In the genomic region with DNA sequence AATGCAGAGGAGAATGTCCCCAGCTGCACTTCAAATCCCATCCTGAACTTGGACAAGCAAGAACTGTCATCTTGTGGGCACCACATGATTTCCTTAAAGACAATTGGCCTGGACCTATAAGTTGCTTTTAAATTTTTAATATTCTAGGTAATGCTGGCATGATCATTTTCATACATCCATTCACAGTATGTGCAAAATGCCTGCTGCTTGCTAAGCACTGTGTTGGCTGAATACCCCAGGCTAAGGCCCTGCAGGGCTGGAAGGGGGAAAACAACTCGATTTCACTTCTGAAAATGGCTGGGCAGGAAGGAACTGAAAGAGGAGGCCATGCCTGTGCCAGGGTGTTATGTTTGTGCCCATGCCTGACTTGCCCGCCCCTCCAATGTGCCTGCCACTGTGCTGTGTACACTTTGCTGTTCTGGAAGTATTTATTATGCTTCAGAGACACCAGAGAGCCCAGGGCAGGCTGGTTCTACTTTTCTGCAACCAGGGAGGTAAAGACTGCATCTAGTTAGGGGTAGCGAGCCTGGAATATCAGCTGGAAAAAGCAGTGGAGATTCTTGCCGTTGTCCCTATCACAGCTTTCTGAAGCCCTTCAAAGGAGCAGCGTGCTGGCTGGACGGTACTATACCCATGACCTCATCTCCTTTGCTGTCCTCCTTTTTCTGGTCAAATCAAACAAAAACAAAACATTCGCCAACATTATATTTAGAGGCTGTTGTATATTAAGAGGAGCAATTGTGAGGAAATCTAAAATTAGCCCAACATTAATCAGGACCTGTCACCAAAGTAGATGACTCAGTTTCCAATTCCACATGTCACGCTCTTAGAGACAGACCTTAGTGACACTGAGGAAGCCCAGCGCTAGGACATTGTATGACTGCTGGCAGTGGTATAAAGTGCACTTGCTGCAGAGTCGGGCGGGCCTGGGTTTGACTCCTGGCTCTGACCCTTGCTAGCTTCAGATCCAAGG, we compare ENCODE assay signal across 20 cellular contexts.
DNase-seq lines count a peak whose midpoint lies in the region; ATAC-seq and TF ChIP-seq lines count a peak whose summit lies in the region.
"Had no signal": no experiment of that assay in that cellular context is flagged by ENCODE, and none has a peak within 500 bp of the region (broad histone marks: within the 10 kb centered on the region; RNA-seq: fewer than 3 reads in every experiment).

No MANE protein-coding gene starts in this region.

- no peaks in the 10 kb centered on the region for H3K36me3 ChIP-seq in ascending aorta
- H3K36me3 ChIP-seq in cardiac muscle cell: no peaks in the 10 kb centered on the region
- H3K36me3 ChIP-seq in thoracic aorta: no peaks in the 10 kb centered on the region
- H3K36me3 ChIP-seq in body of pancreas (replicated peaks in 1 of 2; ENCODE audit: insufficient read depth in 1 of 2, low read depth in 2 of 2): no peaks in the 10 kb centered on the region
- H3K36me3 ChIP-seq: pancreas had no signal

- H3K4me3 ChIP-seq in ascending aorta (no peak overlapping the region), cardiac muscle cell (no peak overlapping the region), thoracic aorta (no peak overlapping the region), body of pancreas (no peak overlapping the region)
- H3K4me3 ChIP-seq: dorsolateral prefrontal cortex, K562, pancreas had no signal

- 70 to 74% methylated on average over 11 of the region's 11 CpGs for WGBS in body of pancreas, 2 donors

- no peak for TF ChIP-seq POLR2A in body of pancreas (IDR thresholded peaks at IDR 0.05)

- TF ChIP-seq CTCF in ascending aorta (IDR thresholded peaks at IDR 0.05): no peak
- no peak for TF ChIP-seq CTCF in cardiac muscle cell (IDR thresholded peaks at IDR 0.05; ENCODE audit: low read depth, low read length)
- TF ChIP-seq CTCF in thoracic aorta (IDR thresholded peaks at IDR 0.05): no peak
- TF ChIP-seq CTCF in body of pancreas (IDR thresholded peaks at IDR 0.05): no peak

- intact Hi-C loops in ascending aorta (cut with DNase I) (loop anchor here (5.0 kb wide), 1 partner anchor 107 kb away; no protein-coding TSS in a partner anchor), body of pancreas (cut with DNase I) (no loop called here)

- peak; percentile 73 for ATAC-seq in thoracic aorta (ENCODE audit: insufficient number of reproducible peaks, low FRiP score, low read depth)
- no peak for ATAC-seq in HG03039 (IDR thresholded peaks at IDR 0.05; ENCODE audit: unreplicated experiment)
- no peak for ATAC-seq in HG03354 (IDR thresholded peaks at IDR 0.05; ENCODE audit: poor library complexity, severe bottlenecking, unreplicated experiment)
- ATAC-seq in body of pancreas: no peak

- H3K27me3 ChIP-seq in ascending aorta: no peaks in the 10 kb centered on the region
- H3K27me3 ChIP-seq in cardiac muscle cell: no peaks in the 10 kb centered on the region
- H3K27me3 ChIP-seq in thoracic aorta (replicated peaks; ENCODE audit: insufficient read depth): no peaks in the 10 kb centered on the region
- no peaks in the 10 kb centered on the region for H3K27me3 ChIP-seq in body of pancreas
- H3K27me3 ChIP-seq: dorsolateral prefrontal cortex, pancreas had no signal

- peaks cover 5 to 22% of the 10 kb centered on the region in 2 donors for H3K4me1 ChIP-seq in ascending aorta
- H3K4me1 ChIP-seq in cardiac muscle cell (ENCODE audit: low read depth): peaks cover 30% of the 10 kb centered on the region
- peaks cover 9 to 47% of the 10 kb centered on the region in 2 donors for H3K4me1 ChIP-seq in thoracic aorta (ENCODE audit: control insufficient read depth in 1 of 2, low read depth in 2 of 2)
- H3K4me1 ChIP-seq in body of pancreas: no peaks in the 10 kb centered on the region
- H3K4me1 ChIP-seq: pancreas had no signal

- H3K9me3 ChIP-seq in ascending aorta (no peaks in the 10 kb centered on the region), cardiac muscle cell (ENCODE audit: low read depth) (no peaks in the 10 kb centered on the region), thoracic aorta (no peaks in the 10 kb centered on the region), body of pancreas (no peaks in the 10 kb centered on the region)
- H3K9me3 ChIP-seq: pancreas had no signal

- DNase-seq in ascending aorta (ENCODE audit: low spot score in 2 of 2) (no peak), cardiac muscle cell (ENCODE audit: low read depth in 1 of 2, low spot score in 1 of 2) (peak in 1 of 2 donors; percentile 8), lung microvascular endothelial cell (ENCODE audit: low read depth in 2 of 2) (peak; percentile 21 to 58), thoracic aorta (ENCODE audit: low spot score) (no peak), activated gamma-delta T cell (lab: John Stamatoyannopoulos, UW) (no peak), body of pancreas (no peak)
- DNase-seq: activated CD4-positive, alpha-beta T cell treated with anti-CD3 and anti-CD28 coated beads, Interleukin-2, amount 50 U/mL, for 4 hours; CD4-positive, alpha-beta T cell; DMS153; dorsolateral prefrontal cortex; foreskin fibroblast; naive B cell; NCI-H146; NCI-H2171 treated with DMSO at 0.1 percent for 48 hours; T-helper 9 cell had no signal

- peak overlapping the region; percentile 7 to 53 for H3K27ac ChIP-seq in ascending aorta
- peak overlapping the region; percentile 91 for H3K27ac ChIP-seq in cardiac muscle cell
- H3K27ac ChIP-seq in thoracic aorta: peak overlapping the region; percentile 3 to 66
- H3K27ac ChIP-seq in body of pancreas: no peak overlapping the region
- H3K27ac ChIP-seq: dorsolateral prefrontal cortex, epithelial cell of prostate, pancreas had no signal

Comparison
In these comparisons a context has a peak if more than half of its experiments do, and no peak if none do; other contexts are left out.
1. DNase-seq: peak in lung microvascular endothelial cell (2 of 2); none in ascending aorta (0 of 2), thoracic aorta (single experiment), activated gamma-delta T cell (single experiment) and body of pancreas (0 of 4).
2. H3K27ac ChIP-seq: peak in ascending aorta (2 of 2), cardiac muscle cell (single experiment) and thoracic aorta (2 of 2); none in body of pancreas (0 of 4).